Comparison of ENCODE assay signal across 8 cellular contexts in the genomic region with DNA sequence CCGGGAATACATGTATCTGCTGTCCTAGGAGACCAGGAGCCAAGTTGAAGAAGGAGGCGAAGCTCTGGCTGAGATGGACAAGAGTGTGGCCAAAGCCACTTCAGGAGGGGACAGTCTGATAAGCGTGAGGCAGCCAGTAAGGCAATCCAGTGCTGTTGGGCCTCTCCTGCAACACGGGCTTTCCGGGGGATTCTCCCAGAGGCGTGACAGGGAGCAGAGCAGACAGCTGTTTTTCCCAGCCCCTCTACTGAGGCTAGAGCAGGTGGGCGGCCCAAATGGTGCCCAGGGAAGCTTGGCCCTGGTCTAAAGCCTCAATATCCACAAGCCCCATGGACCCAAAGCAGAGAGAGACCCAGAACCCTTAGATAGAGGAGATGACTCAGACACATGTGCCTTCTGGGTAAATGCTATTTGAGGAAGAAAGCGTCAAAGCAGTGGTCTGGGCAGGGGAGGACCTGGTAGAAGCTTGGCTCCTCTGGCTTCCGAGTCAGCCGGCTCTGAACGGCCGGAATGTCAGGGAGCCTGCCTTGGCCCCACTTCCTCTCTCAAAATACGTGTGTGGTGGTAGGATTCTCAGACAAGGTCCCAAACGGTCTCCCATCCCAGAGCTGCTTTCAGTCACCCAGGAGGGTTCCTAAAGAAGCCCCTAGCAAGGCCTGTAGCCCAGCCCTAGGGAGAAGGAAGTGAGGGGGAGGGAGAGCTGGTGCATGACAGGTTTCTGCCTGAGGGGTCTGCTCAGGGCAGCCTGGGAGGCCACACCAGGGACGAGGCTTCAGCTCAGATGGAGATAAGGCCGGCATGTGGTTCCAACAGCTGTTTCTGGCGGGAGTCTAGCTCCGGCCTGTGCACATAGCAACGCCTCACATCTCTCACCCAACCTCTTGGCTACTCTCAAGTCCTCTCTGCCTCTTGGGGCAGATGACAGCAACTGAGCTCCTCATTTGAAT. TPM values are rescaled to one million over a fixed set of nuclear protein-coding genes. Genes with fewer than 3 reads are reported as not detected.
A peak's percentile ranks its signal among the peaks of the same experiment; 100 is the strongest.
DNase-seq lines count a peak whose midpoint lies in the region; ATAC-seq and TF ChIP-seq lines count a peak whose summit lies in the region.

No MANE protein-coding gene starts in this region.

- CTCF ChIA-PET in activated CD4-positive, alpha-beta memory T cell treated with anti-CD3 and anti-CD28 coated beads, Interleukin-2, amount 10 ng/mL, durations not matched to agents 7 days and 5 days (lab: Charles Lee), result interaction anchor here (0.8 to 2.6 kb wide), 4 partner anchors 12 to 67 kb away, joined by 3 to 6 read pairs (median 4); no protein-coding TSS in a partner anchor

- peak; percentile 57 for ATAC-seq in HG03045 (IDR thresholded peaks at IDR 0.05; ENCODE audit: unreplicated experiment)
- ATAC-seq in mucosa of descending colon, result peak; percentile 37

- no peaks in the 10 kb centered on the region for H3K9me3 Mint-ChIP-seq in activated T-cell treated with anti-CD3 and anti-CD28 coated beads, Interleukin-2, amount 50 U/mL, for 24 hours
- H3K9me3 Mint-ChIP-seq in activated CD4-positive, alpha-beta memory T cell treated with anti-CD3 and anti-CD28 coated beads, Interleukin-2, amount 10 ng/mL, durations not matched to agents 7 days and 5 days, result no peaks in the 10 kb centered on the region

- TF ChIP-seq POLR2A in prostate gland (IDR thresholded peaks at IDR 0.05), result no peak

- 63% methylated on average over 19 of the region's 19 CpGs for WGBS in prostate gland

- intact Hi-C loops in mucosa of descending colon (cut with DNase I, micrococcal nuclease) (no loop called here), prostate gland (cut with DNase I) (no loop called here)

- H3K27me3 Mint-ChIP-seq in activated T-cell treated with anti-CD3 and anti-CD28 coated beads, Interleukin-2, amount 50 U/mL, for 24 hours, result no peaks in the 10 kb centered on the region
- H3K27me3 Mint-ChIP-seq in activated CD4-positive, alpha-beta memory T cell treated with anti-CD3 and anti-CD28 coated beads, Interleukin-2, amount 10 ng/mL, durations not matched to agents 7 days and 5 days, result no peaks in the 10 kb centered on the region

- H3K36me3 Mint-ChIP-seq in activated T-cell treated with anti-CD3 and anti-CD28 coated beads, Interleukin-2, amount 50 U/mL, for 24 hours (ENCODE audit: low read depth), result peaks cover 49% of the 10 kb centered on the region
- H3K36me3 Mint-ChIP-seq in activated CD4-positive, alpha-beta memory T cell treated with anti-CD3 and anti-CD28 coated beads, Interleukin-2, amount 10 ng/mL, durations not matched to agents 7 days and 5 days (ENCODE audit: low read depth), result peaks cover 58% of the 10 kb centered on the region

- H3K36me3 ChIP-seq in mucosa of descending colon (ENCODE audit: low read depth), result no peaks in the 10 kb centered on the region
- H3K36me3 ChIP-seq in prostate gland, result peaks cover under 1 to 12% of the 10 kb centered on the region in 2 donors

- peaks cover 4% of the 10 kb centered on the region for H3K4me1 ChIP-seq in mucosa of descending colon (ENCODE audit: low read depth)
- peaks cover 8% of the 10 kb centered on the region for H3K4me1 ChIP-seq in prostate gland (replicated peaks)

- no peaks in the 10 kb centered on the region for H3K27me3 ChIP-seq in prostate gland (replicated peaks; ENCODE audit: insufficient read depth)

- POLR2A ChIA-PET in activated CD4-positive, alpha-beta memory T cell treated with anti-CD3 and anti-CD28 coated beads, Interleukin-2, amount 10 ng/mL, durations not matched to agents 7 days and 5 days (lab: Charles Lee), result interaction anchor here (0.9 to 2.7 kb wide), 3 partner anchors 12 to 27 kb away, joined by 3 to 11 read pairs (median 4); partner anchors contain the start of gene PIK3C2B

- no peak overlapping the region for H3K4me3 Mint-ChIP-seq in activated T-cell treated with anti-CD3 and anti-CD28 coated beads, Interleukin-2, amount 50 U/mL, for 24 hours
- no peak overlapping the region for H3K4me3 Mint-ChIP-seq in activated CD4-positive, alpha-beta memory T cell treated with anti-CD3 and anti-CD28 coated beads, Interleukin-2, amount 10 ng/mL, durations not matched to agents 7 days and 5 days

- H3K4me1 Mint-ChIP-seq in activated T-cell treated with anti-CD3 and anti-CD28 coated beads, Interleukin-2, amount 50 U/mL, for 24 hours (ENCODE audit: low read depth), result peaks cover 58% of the 10 kb centered on the region
- peaks cover 50% of the 10 kb centered on the region for H3K4me1 Mint-ChIP-seq in activated CD4-positive, alpha-beta memory T cell treated with anti-CD3 and anti-CD28 coated beads, Interleukin-2, amount 10 ng/mL, durations not matched to agents 7 days and 5 days

- H3K9me3 ChIP-seq in mucosa of descending colon, result no peaks in the 10 kb centered on the region
- H3K9me3 ChIP-seq in prostate gland, result no peaks in the 10 kb centered on the region

- H3K4me3 ChIP-seq in mucosa of descending colon (no peak overlapping the region), prostate gland (no peak overlapping the region)

- H3K27ac Mint-ChIP-seq in activated T-cell treated with anti-CD3 and anti-CD28 coated beads, Interleukin-2, amount 50 U/mL, for 24 hours, result peak overlapping the region; percentile 87
- H3K27ac Mint-ChIP-seq in activated CD4-positive, alpha-beta memory T cell treated with anti-CD3 and anti-CD28 coated beads, Interleukin-2, amount 10 ng/mL, durations not matched to agents 7 days and 5 days, result peak overlapping the region; percentile 16

- no peak for DNase-seq in activated T-cell treated with anti-CD3 and anti-CD28 coated beads, Interleukin-2, amount 50 U/mL, for 24 hours
- no peak for DNase-seq in activated T-cell treated with anti-CD3 and anti-CD28 coated beads for 4 hours
- no peak for DNase-seq in activated CD4-positive, alpha-beta memory T cell treated with anti-CD3 and anti-CD28 coated beads, Interleukin-2, amount 10 ng/mL, durations not matched to agents 7 days and 5 days
- DNase-seq in mucosa of descending colon, result peak in 2 of 3 donors; percentile 27 to 47
- DNase-seq in prostate gland (ENCODE audit: low spot score), result no peak
- DNase-seq in NCI-H226, result no peak
- DNase-seq in putamen (ENCODE audit: low spot score), result no peak

- TF ChIP-seq CTCF in mucosa of descending colon (IDR thresholded peaks at IDR 0.05) (no peak), prostate gland (IDR thresholded peaks at IDR 0.05) (no peak)

- H3K27ac ChIP-seq in prostate gland, result peak overlapping the region in 1 of 2 donors; percentile 11

RNA-seq across cellular contexts. Expression of gene PIK3C2B, which starts 28.9 kb away (rescaled TPM):
- 10 to 100 TPM; 31.0 to 32.0 TPM for total RNA-seq in activated CD4-positive, alpha-beta memory T cell treated with anti-CD3 and anti-CD28 coated beads, Interleukin-2, amount 10 ng/mL, durations not matched to agents 7 days and 5 days
- total RNA-seq in mucosa of descending colon, result 100 to 1,000 TPM in 1 of 3 donors, 10 to 100 TPM in 2; 66.5 to 117 (median 90.4) TPM
- total RNA-seq in prostate gland, result 10 to 100 TPM; 20.9 to 24.1 TPM

RNA-seq across cellular contexts. Expression of gene MDM4, which starts 50.5 kb away (rescaled TPM):
- 10 to 100 TPM; 85.1 to 95.4 TPM for total RNA-seq in activated CD4-positive, alpha-beta memory T cell treated with anti-CD3 and anti-CD28 coated beads, Interleukin-2, amount 10 ng/mL, durations not matched to agents 7 days and 5 days
- total RNA-seq in mucosa of descending colon (10 to 100 TPM; 52.9 to 84.2 (median 80.2) TPM), prostate gland (10 to 100 TPM; 38.0 to 66.9 TPM)

RNA-seq across cellular contexts. Expression of gene PPP1R15B, which starts 54.1 kb away (rescaled TPM):
- total RNA-seq in activated CD4-positive, alpha-beta memory T cell treated with anti-CD3 and anti-CD28 coated beads, Interleukin-2, amount 10 ng/mL, durations not matched to agents 7 days and 5 days, result 10 to 100 TPM; 76.0 to 76.1 TPM
- total RNA-seq in mucosa of descending colon (10 to 100 TPM; 56.7 to 60.2 (median 60.1) TPM), prostate gland (10 to 100 TPM; 43.5 to 45.0 TPM)

Comparison
In these comparisons a context has a peak if more than half of its experiments do, and no peak if none do; other contexts are left out.
1. DNase-seq: peak in mucosa of descending colon (2 of 3); none in activated T-cell treated with anti-CD3 and anti-CD28 coated beads, Interleukin-2, amount 50 U/mL, for 24 hours (single experiment), activated T-cell treated with anti-CD3 and anti-CD28 coated beads for 4 hours (single experiment), activated CD4-positive, alpha-beta memory T cell treated with anti-CD3 and anti-CD28 coated beads, Interleukin-2, amount 10 ng/mL, durations not matched to agents 7 days and 5 days (single experiment), prostate gland (single experiment), NCI-H226 (single experiment) and putamen (single experiment).